ENCODE assay signal across 1 cellular context in the genomic region with DNA sequence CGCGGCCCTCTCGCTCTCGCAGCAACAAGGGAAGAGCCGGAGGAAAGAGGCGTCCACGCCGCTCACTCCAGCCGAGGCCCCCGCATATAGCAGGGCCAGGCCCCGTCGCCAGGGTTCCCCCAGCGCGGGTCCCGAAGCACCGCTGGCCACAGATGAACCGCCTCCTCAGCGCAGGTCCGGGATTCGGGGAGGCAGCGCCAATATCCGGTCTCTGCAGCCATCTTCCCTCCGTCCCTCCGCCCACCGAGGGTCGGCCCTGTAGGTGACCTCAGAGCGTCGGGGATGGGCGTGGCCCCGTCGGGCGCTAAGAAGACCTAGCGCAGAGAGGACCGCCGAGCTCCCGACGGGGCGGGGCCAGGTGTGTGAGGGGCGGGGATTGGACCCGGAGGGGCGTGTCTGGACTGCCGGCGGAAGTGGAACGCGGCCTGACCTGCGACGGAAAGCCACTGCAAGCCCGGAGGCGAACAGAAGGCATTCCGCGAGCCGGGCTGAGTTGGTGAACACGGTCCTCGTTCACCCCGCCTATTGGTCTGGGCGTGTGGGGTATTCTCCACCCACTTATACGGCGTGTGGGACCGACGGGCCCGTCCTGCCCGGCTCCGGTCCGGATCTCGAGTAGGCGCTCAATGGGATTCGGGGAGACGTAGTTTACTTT.
TF ChIP-seq lines count a peak whose summit lies in the region.

No MANE protein-coding gene starts in this region.

TF ChIP-seq in K562, 482 proteins besides CTCF, POLR2A, EP300 and RAD21 (continued from another document and continues in another):
- TF ChIP-seq, protein P1, sequence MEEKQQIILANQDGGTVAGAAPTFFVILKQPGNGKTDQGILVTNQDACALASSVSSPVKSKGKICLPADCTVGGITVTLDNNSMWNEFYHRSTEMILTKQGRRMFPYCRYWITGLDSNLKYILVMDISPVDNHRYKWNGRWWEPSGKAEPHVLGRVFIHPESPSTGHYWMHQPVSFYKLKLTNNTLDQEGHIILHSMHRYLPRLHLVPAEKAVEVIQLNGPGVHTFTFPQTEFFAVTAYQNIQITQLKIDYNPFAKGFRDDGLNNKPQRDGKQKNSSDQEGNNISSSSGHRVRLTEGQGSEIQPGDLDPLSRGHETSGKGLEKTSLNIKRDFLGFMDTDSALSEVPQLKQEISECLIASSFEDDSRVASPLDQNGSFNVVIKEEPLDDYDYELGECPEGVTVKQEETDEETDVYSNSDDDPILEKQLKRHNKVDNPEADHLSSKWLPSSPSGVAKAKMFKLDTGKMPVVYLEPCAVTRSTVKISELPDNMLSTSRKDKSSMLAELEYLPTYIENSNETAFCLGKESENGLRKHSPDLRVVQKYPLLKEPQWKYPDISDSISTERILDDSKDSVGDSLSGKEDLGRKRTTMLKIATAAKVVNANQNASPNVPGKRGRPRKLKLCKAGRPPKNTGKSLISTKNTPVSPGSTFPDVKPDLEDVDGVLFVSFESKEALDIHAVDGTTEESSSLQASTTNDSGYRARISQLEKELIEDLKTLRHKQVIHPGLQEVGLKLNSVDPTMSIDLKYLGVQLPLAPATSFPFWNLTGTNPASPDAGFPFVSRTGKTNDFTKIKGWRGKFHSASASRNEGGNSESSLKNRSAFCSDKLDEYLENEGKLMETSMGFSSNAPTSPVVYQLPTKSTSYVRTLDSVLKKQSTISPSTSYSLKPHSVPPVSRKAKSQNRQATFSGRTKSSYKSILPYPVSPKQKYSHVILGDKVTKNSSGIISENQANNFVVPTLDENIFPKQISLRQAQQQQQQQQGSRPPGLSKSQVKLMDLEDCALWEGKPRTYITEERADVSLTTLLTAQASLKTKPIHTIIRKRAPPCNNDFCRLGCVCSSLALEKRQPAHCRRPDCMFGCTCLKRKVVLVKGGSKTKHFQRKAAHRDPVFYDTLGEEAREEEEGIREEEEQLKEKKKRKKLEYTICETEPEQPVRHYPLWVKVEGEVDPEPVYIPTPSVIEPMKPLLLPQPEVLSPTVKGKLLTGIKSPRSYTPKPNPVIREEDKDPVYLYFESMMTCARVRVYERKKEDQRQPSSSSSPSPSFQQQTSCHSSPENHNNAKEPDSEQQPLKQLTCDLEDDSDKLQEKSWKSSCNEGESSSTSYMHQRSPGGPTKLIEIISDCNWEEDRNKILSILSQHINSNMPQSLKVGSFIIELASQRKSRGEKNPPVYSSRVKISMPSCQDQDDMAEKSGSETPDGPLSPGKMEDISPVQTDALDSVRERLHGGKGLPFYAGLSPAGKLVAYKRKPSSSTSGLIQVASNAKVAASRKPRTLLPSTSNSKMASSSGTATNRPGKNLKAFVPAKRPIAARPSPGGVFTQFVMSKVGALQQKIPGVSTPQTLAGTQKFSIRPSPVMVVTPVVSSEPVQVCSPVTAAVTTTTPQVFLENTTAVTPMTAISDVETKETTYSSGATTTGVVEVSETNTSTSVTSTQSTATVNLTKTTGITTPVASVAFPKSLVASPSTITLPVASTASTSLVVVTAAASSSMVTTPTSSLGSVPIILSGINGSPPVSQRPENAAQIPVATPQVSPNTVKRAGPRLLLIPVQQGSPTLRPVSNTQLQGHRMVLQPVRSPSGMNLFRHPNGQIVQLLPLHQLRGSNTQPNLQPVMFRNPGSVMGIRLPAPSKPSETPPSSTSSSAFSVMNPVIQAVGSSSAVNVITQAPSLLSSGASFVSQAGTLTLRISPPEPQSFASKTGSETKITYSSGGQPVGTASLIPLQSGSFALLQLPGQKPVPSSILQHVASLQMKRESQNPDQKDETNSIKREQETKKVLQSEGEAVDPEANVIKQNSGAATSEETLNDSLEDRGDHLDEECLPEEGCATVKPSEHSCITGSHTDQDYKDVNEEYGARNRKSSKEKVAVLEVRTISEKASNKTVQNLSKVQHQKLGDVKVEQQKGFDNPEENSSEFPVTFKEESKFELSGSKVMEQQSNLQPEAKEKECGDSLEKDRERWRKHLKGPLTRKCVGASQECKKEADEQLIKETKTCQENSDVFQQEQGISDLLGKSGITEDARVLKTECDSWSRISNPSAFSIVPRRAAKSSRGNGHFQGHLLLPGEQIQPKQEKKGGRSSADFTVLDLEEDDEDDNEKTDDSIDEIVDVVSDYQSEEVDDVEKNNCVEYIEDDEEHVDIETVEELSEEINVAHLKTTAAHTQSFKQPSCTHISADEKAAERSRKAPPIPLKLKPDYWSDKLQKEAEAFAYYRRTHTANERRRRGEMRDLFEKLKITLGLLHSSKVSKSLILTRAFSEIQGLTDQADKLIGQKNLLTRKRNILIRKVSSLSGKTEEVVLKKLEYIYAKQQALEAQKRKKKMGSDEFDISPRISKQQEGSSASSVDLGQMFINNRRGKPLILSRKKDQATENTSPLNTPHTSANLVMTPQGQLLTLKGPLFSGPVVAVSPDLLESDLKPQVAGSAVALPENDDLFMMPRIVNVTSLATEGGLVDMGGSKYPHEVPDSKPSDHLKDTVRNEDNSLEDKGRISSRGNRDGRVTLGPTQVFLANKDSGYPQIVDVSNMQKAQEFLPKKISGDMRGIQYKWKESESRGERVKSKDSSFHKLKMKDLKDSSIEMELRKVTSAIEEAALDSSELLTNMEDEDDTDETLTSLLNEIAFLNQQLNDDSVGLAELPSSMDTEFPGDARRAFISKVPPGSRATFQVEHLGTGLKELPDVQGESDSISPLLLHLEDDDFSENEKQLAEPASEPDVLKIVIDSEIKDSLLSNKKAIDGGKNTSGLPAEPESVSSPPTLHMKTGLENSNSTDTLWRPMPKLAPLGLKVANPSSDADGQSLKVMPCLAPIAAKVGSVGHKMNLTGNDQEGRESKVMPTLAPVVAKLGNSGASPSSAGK (IDR thresholded peaks at IDR 0.05): peak; percentile 90
- TF ChIP-seq TARDBP (IDR thresholded peaks at IDR 0.05): peak; percentile 53; the same call in 1 of the 2 replicates
- TF ChIP-seq, protein P2, sequence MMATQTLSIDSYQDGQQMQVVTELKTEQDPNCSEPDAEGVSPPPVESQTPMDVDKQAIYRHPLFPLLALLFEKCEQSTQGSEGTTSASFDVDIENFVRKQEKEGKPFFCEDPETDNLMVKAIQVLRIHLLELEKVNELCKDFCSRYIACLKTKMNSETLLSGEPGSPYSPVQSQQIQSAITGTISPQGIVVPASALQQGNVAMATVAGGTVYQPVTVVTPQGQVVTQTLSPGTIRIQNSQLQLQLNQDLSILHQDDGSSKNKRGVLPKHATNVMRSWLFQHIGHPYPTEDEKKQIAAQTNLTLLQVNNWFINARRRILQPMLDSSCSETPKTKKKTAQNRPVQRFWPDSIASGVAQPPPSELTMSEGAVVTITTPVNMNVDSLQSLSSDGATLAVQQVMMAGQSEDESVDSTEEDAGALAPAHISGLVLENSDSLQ (IDR thresholded peaks at IDR 0.05): peak; percentile 59
- peak; percentile 95 for TF ChIP-seq ZFX (CRISPR knock-in tag; IDR thresholded peaks at IDR 0.05)
- peak; percentile 74; the same call in 1 of the 2 replicates for TF ChIP-seq MTA1 (IDR thresholded peaks at IDR 0.05; ENCODE audit: borderline replicate concordance)
- peak; percentile 47; the same call in 1 of the 2 replicates for TF ChIP-seq ZBTB17 (CRISPR knock-in tag; IDR thresholded peaks at IDR 0.05)
- TF ChIP-seq, protein P3, sequence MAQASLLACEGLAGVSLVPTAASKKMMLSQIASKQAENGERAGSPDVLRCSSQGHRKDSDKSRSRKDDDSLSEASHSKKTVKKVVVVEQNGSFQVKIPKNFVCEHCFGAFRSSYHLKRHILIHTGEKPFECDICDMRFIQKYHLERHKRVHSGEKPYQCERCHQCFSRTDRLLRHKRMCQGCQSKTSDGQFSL (CRISPR knock-in tag; IDR thresholded peaks at IDR 0.05): no peak
- TF ChIP-seq, protein P3 (tag; IDR thresholded peaks at IDR 0.05): no peak
- TF ChIP-seq, protein P4, sequence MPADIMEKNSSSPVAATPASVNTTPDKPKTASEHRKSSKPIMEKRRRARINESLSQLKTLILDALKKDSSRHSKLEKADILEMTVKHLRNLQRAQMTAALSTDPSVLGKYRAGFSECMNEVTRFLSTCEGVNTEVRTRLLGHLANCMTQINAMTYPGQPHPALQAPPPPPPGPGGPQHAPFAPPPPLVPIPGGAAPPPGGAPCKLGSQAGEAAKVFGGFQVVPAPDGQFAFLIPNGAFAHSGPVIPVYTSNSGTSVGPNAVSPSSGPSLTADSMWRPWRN (IDR thresholded peaks at IDR 0.05; ENCODE audit: low read depth): no peak
- no peak for TF ChIP-seq SMAD3 (CRISPR knock-in tag; conservative IDR thresholded peaks at IDR 0.05)
- TF ChIP-seq ZC3H11A (IDR thresholded peaks at IDR 0.05; ENCODE audit: low read depth, low read length): no peak
- no peak for TF ChIP-seq RNF2 (IDR thresholded peaks at IDR 0.05)
- TF ChIP-seq EGR1 (conservative IDR thresholded peaks at IDR 0.05): peak; percentile 3; the same call in 1 of the 2 replicates
- TF ChIP-seq ETV5 (CRISPR knock-in tag; IDR thresholded peaks at IDR 0.05; ENCODE audit: low read depth): peak; percentile 86
- peak; percentile 61 for TF ChIP-seq SMAD1 (IDR thresholded peaks at IDR 0.05; ENCODE audit: low read depth, low read length, partially characterized antibody)
- 0 out of 2 replicates have a peak, but pooled peaks have one; percentile 32 for TF ChIP-seq FOXP1 (CRISPR knock-in tag; IDR thresholded peaks at IDR 0.05)
- TF ChIP-seq SIRT6 (IDR thresholded peaks at IDR 0.05; ENCODE audit: low read depth, low read length): no peak
- TF ChIP-seq ZNF408 (CRISPR knock-in tag; IDR thresholded peaks at IDR 0.05; ENCODE audit: low read depth): no peak
- peak; percentile 17; the same call in 1 of the 2 replicates for TF ChIP-seq KLF13 (tag; IDR thresholded peaks at IDR 0.05; ENCODE audit: borderline replicate concordance, low read depth)
- peak; percentile 62; the same call in 1 of the 2 replicates for TF ChIP-seq SPI1 (IDR thresholded peaks at IDR 0.05; ENCODE audit: borderline replicate concordance, low read depth, low read length)
- TF ChIP-seq ZNF431 (CRISPR knock-in tag; IDR thresholded peaks at IDR 0.05): peak; percentile 33; the same call in 1 of the 2 replicates
- peak; percentile 89 for TF ChIP-seq SUPT5H (IDR thresholded peaks at IDR 0.05)
- TF ChIP-seq ZNF282 (CRISPR knock-in tag; IDR thresholded peaks at IDR 0.05): no peak
- TF ChIP-seq GTF2E2 (tag; IDR thresholded peaks at IDR 0.05): 0 out of 2 replicates have a peak, but pooled peaks have one; percentile 21
- TF ChIP-seq TEAD1 (CRISPR knock-in tag; IDR thresholded peaks at IDR 0.05): peak in 1 of 2 experiments; percentile 90; a peak in 2 of 4 replicates
- TF ChIP-seq TAF1 (IDR thresholded peaks at IDR 0.05; ENCODE audit: control insufficient read depth, extremely low read depth, insufficient read depth, low read length, severe bottlenecking): peak; percentile 84
- peak; percentile 31 for TF ChIP-seq MYC (IDR thresholded peaks at IDR 0.05; ENCODE audit: low read depth, low read length)
- TF ChIP-seq MYC (CRISPR knock-in tag; IDR thresholded peaks at IDR 0.05; ENCODE audit: borderline replicate concordance, low read depth): no peak
- peak; percentile 93 for TF ChIP-seq POLR2B (IDR thresholded peaks at IDR 0.05; ENCODE audit: low read depth, partially characterized antibody)
- TF ChIP-seq POLR2AphosphoS5 (IDR thresholded peaks at IDR 0.05; ENCODE audit: control insufficient read depth, insufficient read depth, low read depth, low read length): peak; percentile 78
- TF ChIP-seq BRD4 (IDR thresholded peaks at IDR 0.05): peak; percentile 75; the same call in 1 of the 2 replicates
- peak; percentile 96 for TF ChIP-seq POLR2H (tag; IDR thresholded peaks at IDR 0.05; ENCODE audit: low read depth)
- no peak for TF ChIP-seq GATA2 (CRISPR knock-in tag; IDR thresholded peaks at IDR 0.05)
- TF ChIP-seq NONO (IDR thresholded peaks at IDR 0.05; ENCODE audit: low read depth in 2 of 2, low read length in 1 of 2): 0 out of 4 replicates have a peak, but pooled peaks of 1 of the 2 experiments have one; percentile 54
- TF ChIP-seq, protein P5, sequence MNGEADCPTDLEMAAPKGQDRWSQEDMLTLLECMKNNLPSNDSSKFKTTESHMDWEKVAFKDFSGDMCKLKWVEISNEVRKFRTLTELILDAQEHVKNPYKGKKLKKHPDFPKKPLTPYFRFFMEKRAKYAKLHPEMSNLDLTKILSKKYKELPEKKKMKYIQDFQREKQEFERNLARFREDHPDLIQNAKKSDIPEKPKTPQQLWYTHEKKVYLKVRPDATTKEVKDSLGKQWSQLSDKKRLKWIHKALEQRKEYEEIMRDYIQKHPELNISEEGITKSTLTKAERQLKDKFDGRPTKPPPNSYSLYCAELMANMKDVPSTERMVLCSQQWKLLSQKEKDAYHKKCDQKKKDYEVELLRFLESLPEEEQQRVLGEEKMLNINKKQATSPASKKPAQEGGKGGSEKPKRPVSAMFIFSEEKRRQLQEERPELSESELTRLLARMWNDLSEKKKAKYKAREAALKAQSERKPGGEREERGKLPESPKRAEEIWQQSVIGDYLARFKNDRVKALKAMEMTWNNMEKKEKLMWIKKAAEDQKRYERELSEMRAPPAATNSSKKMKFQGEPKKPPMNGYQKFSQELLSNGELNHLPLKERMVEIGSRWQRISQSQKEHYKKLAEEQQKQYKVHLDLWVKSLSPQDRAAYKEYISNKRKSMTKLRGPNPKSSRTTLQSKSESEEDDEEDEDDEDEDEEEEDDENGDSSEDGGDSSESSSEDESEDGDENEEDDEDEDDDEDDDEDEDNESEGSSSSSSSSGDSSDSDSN (IDR thresholded peaks at IDR 0.05; ENCODE audit: borderline replicate concordance in 1 of 2, low read depth in 2 of 2, low read length in 2 of 2): peak in 1 of 2 experiments; percentile 66; a peak in 1 of 4 replicates
- TF ChIP-seq ZBTB8A (IDR thresholded peaks at IDR 0.05; ENCODE audit: partially characterized antibody): no peak
- TF ChIP-seq, protein P6, sequence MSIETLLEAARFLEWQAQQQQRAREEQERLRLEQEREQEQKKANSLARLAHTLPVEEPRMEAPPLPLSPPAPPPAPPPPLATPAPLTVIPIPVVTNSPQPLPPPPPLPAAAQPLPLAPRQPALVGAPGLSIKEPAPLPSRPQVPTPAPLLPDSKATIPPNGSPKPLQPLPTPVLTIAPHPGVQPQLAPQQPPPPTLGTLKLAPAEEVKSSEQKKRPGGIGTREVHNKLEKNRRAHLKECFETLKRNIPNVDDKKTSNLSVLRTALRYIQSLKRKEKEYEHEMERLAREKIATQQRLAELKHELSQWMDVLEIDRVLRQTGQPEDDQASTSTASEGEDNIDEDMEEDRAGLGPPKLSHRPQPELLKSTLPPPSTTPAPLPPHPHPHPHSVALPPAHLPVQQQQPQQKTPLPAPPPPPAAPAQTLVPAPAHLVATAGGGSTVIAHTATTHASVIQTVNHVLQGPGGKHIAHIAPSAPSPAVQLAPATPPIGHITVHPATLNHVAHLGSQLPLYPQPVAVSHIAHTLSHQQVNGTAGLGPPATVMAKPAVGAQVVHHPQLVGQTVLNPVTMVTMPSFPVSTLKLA (conservative IDR thresholded peaks at IDR 0.05): peak in 1 of 2 experiments; percentile 63
- no peak for TF ChIP-seq BACH1 (tag; IDR thresholded peaks at IDR 0.05)
- TF ChIP-seq SRF (CRISPR knock-in tag; IDR thresholded peaks at IDR 0.05): peak in 1 of 2 experiments; percentile 38; a peak in 1 of 4 replicates
- peak; percentile 27; the same call in 1 of the 2 replicates for TF ChIP-seq NCOA1 (IDR thresholded peaks at IDR 0.05; ENCODE audit: low read depth)
